In the genomic region with DNA sequence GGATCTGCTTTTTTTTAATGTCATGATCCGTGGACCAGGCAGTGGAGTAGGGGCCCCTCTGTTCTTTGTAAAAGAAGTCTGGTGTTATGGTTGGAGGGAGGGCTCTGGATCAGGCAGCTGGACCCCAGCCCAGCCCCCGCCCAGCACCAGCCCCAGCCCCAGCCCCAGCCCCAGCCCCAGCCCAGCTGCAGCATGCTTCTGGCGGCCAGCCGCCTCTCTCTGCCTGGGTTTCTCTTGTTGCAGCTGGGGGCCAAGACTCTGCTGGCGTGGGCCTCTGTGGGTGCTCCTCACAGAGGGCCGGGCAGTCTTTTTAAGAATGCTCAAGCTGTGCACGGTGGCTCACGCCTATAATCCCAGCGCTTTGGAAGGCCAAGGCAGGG, we compare ENCODE assay signal across 16 cellular contexts. TPM values are rescaled to one million over a fixed set of nuclear protein-coding genes. Genes with fewer than 3 reads are reported as not detected.
A peak's percentile ranks its signal among the peaks of the same experiment; 100 is the strongest.
DNase-seq lines count a peak whose midpoint lies in the region; ATAC-seq and TF ChIP-seq lines count a peak whose summit lies in the region.
"Had no signal": no experiment of that assay in that cellular context is flagged by ENCODE, and none has a peak within 500 bp of the region (broad histone marks: within the 10 kb centered on the region; RNA-seq: fewer than 3 reads in every experiment).

No MANE protein-coding gene starts in this region.

- ATAC-seq in Right ventricle myocardium inferior, result no peak

- DNase-seq in Ammon's horn (ENCODE audit: low spot score), result peak; percentile 60
- no peak for DNase-seq in ascending aorta (ENCODE audit: low spot score in 2 of 2)
- DNase-seq in head of caudate nucleus, result peak in 40 of 42 donors; percentile 44 to 84 (median 68)
- DNase-seq in nucleus accumbens (lab: John Stamatoyannopoulos, UW), result peak in 45 of 56 donors; percentile 10 to 73 (median 45)
- DNase-seq in RKO (ENCODE audit: low spot score), result no peak
- no peak for DNase-seq in NCI-H1105 (lab: John Stamatoyannopoulos, UW)
- DNase-seq in NCI-H526 treated with DMSO at 0.1 percent for 48 hours (lab: John Stamatoyannopoulos, UW), result no peak
- no peak for DNase-seq in Right ventricle myocardium inferior (ENCODE audit: missing footprints)
- DNase-seq: GDM1, GOT3, NCI-H1417, NCI-H187 treated with DMSO at 0.1 percent for 48 hours, NCI-H69 had no signal

- H3K27me3 ChIP-seq in ascending aorta, result no peaks in the 10 kb centered on the region
- H3K27me3 ChIP-seq: BLaER1 treated with 17β-estradiol and CSF1 and Interleukin-3, amounts not matched to agents 10 nM and 100 nM had no signal

- no peaks in the 10 kb centered on the region for H3K36me3 ChIP-seq in ascending aorta

- H3K4me3 ChIP-seq in ascending aorta, result no peak overlapping the region
- H3K4me3 ChIP-seq: BLaER1 treated with 17β-estradiol and CSF1 and Interleukin-3, amounts not matched to agents 10 nM and 100 nM; GM12878 had no signal

- H3K4me1 ChIP-seq in ascending aorta, result peaks cover 17 to 40% of the 10 kb centered on the region in 2 donors

- intact Hi-C loops in ascending aorta (cut with DNase I) (no loop called here), head of caudate nucleus (cut with DNase I) (no loop called here), Right ventricle myocardium inferior (cut with DNase I) (no loop called here)

- no peaks in the 10 kb centered on the region for H3K9me3 ChIP-seq in ascending aorta

- TF ChIP-seq CTCF in ascending aorta (IDR thresholded peaks at IDR 0.05), result no peak

- peak overlapping the region; percentile 18 to 57 for H3K27ac ChIP-seq in ascending aorta
- H3K27ac ChIP-seq: BLaER1 treated with 17β-estradiol and CSF1 and Interleukin-3, amounts not matched to agents 10 nM and 100 nM; HL-60 had no signal

RNA-seq across cellular contexts. Expression of a gene that starts 17.9 kb away (rescaled TPM):
- 156 TPM for total RNA-seq in ascending aorta
- total RNA-seq in Right ventricle myocardium inferior, result 9.7 TPM

RNA-seq across cellular contexts. Expression of a gene that starts 30.2 kb away (rescaled TPM):
- total RNA-seq in ascending aorta (98.8 TPM), Right ventricle myocardium inferior (71.8 TPM)

RNA-seq across cellular contexts. Expression of a gene that starts 54.5 kb away (rescaled TPM):
- total RNA-seq in ascending aorta (23.9 TPM), Right ventricle myocardium inferior (59.7 TPM)

RNA-seq across cellular contexts. Expression of a gene that starts 55.0 kb away (rescaled TPM):
- total RNA-seq in ascending aorta (21.3 TPM), Right ventricle myocardium inferior (30.3 TPM)

Comparison
In these comparisons a context has a peak if more than half of its experiments do, and no peak if none do; other contexts are left out.
1. DNase-seq: peak in Ammon's horn (single experiment), head of caudate nucleus (40 of 42) and nucleus accumbens (45 of 56); none in ascending aorta (0 of 2), RKO (single experiment), NCI-H1105 (single experiment), NCI-H526 treated with DMSO at 0.1 percent for 48 hours (single experiment) and Right ventricle myocardium inferior (single experiment).
2. RNA of a gene that starts 17.9 kb away (total RNA-seq): 156 TPM in ascending aorta (single experiment); 9.7 TPM in Right ventricle myocardium inferior (single experiment); every median in the first group is over 10 times any median in the second.